Comparison of ENCODE assay signal across 19 cellular contexts in the genomic region with DNA sequence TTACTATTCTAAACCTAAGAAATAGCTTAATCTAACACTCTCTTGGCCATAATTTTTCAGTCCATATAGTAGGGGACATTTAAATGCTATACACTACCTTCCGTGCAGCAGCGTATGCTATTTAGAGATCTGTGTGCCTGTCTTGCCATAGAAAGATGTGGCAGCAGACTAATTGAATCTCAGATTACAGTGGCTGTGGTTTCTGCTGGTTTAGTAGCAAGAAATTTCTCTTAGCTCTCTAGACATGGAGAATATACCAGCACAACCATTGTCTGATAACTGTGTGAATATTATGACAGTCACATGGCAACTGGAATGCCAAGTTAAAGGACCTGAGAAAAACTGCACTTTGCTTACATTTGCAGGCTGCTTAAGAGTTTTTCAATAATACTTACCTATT.
"Had no signal": no experiment of that assay in that cellular context is flagged by ENCODE, and none has a peak within 500 bp of the region (broad histone marks: within the 10 kb centered on the region; RNA-seq: fewer than 3 reads in every experiment).

No MANE protein-coding gene starts in this region.

- H3K36me3 ChIP-seq: esophagus squamous epithelium, heart right ventricle, ovary, right lobe of liver, stomach, upper lobe of right lung had no signal

- ATAC-seq: activated T-cell treated with anti-CD3 and anti-CD28 coated beads, Interleukin-2, amount 50 U/mL, for 4 hours; heart right ventricle; left ventricle myocardium superior; naive thymus-derived CD4-positive, alpha-beta T cell; right lobe of liver; upper lobe of right lung had no signal

- H3K4me3 ChIP-seq: esophagus squamous epithelium, heart right ventricle, ovary, right lobe of liver, smooth muscle cell, stomach, upper lobe of right lung had no signal

- H3K27ac Mint-ChIP-seq: activated B cell treated with CpG ODN at 0.5 μM for 24 hours; activated CD4-positive, alpha-beta T cell treated with anti-CD3 and anti-CD28 coated beads, Interleukin-2, amount 10 ng/mL, durations not matched to agents 24 days and 14 days; naive thymus-derived CD4-positive, alpha-beta T cell had no signal

- H3K4me1 Mint-ChIP-seq: activated B cell treated with CpG ODN at 0.5 μM for 24 hours; activated CD4-positive, alpha-beta T cell treated with anti-CD3 and anti-CD28 coated beads, Interleukin-2, amount 10 ng/mL, durations not matched to agents 24 days and 14 days; naive thymus-derived CD4-positive, alpha-beta T cell had no signal

- DNase-seq: activated B cell treated with CpG ODN at 0.5 μM for 24 hours; activated CD4-positive, alpha-beta T cell treated with anti-CD3 and anti-CD28 coated beads, Interleukin-2, amount 10 ng/mL, durations not matched to agents 24 days and 14 days; activated CD8-positive, alpha-beta memory T cell treated with anti-CD3 and anti-CD28 coated beads, Interleukin-2, amount 50 U/mL, for 4 hours; activated effector memory CD4-positive, alpha-beta T cell treated with anti-CD3 and anti-CD28 coated beads, Interleukin-2, amount 50 U/mL, for 16 hours; activated naive CD4-positive, alpha-beta T cell treated with anti-CD3 and anti-CD28 coated beads, Interleukin-2, amount 50 U/mL, for 16 hours; activated T-cell treated with anti-CD3 and anti-CD28 coated beads, Interleukin-2, amount 50 U/mL, for 4 hours; aorta; dermis blood vessel endothelial cell; effector memory CD4-positive, alpha-beta T cell; esophagus squamous epithelium; heart right ventricle; left ventricle myocardium superior; naive thymus-derived CD4-positive, alpha-beta T cell; ovary; right lobe of liver; stimulated activated CD4-positive, alpha-beta T cell treated with anti-CD3 and anti-CD28 coated beads, Interleukin-4, amount 100 ng/mL, for 1 hour; stomach; upper lobe of right lung had no signal

- H3K36me3 Mint-ChIP-seq: naive thymus-derived CD4-positive, alpha-beta T cell had no signal

- H3K27me3 ChIP-seq: esophagus squamous epithelium, heart right ventricle, ovary, right lobe of liver, stomach, upper lobe of right lung had no signal

- H3K4me2 ChIP-seq: smooth muscle cell had no signal

- H3K4me1 ChIP-seq: esophagus squamous epithelium, heart right ventricle, right lobe of liver, stomach, upper lobe of right lung had no signal

- H3K4me3 Mint-ChIP-seq: activated B cell treated with CpG ODN at 0.5 μM for 24 hours; activated CD4-positive, alpha-beta T cell treated with anti-CD3 and anti-CD28 coated beads, Interleukin-2, amount 10 ng/mL, durations not matched to agents 24 days and 14 days; activated T-cell treated with anti-CD3 and anti-CD28 coated beads, Interleukin-2, amount 50 U/mL, for 4 hours; naive thymus-derived CD4-positive, alpha-beta T cell had no signal

- H3K27ac ChIP-seq: esophagus squamous epithelium, heart right ventricle, ovary, right lobe of liver, stomach, upper lobe of right lung had no signal

- H3K9me3 ChIP-seq: esophagus squamous epithelium, ovary, right lobe of liver, stomach, upper lobe of right lung had no signal

- H3K27me3 Mint-ChIP-seq: activated B cell treated with CpG ODN at 0.5 μM for 24 hours; activated CD4-positive, alpha-beta T cell treated with anti-CD3 and anti-CD28 coated beads, Interleukin-2, amount 10 ng/mL, durations not matched to agents 24 days and 14 days; naive thymus-derived CD4-positive, alpha-beta T cell had no signal
